Comparison of ENCODE assay signal across 38 cellular contexts in the genomic region with DNA sequence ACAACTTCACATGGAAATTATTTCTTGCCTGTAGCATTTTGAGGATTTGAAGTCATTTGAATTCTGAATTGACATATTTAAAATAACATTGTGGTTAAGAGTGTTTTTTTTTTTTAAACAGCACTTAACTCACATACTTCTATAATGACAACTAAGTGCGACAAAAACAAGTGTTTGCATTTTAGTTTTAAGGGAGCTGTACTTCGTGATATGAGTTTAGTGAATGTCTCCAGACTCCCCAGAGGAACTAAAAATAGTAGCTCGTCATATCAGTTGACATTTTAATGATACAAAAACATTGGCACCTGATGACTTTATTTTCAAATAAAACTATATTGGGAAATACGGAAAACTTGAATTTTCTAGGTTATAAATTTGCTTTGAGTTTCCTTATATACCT.
"Had no signal": no experiment of that assay in that cellular context is flagged by ENCODE, and none has a peak within 500 bp of the region (broad histone marks: within the 10 kb centered on the region; RNA-seq: fewer than 3 reads in every experiment).

No MANE protein-coding gene starts in this region.

- H3K27ac Mint-ChIP-seq: activated naive CD4-positive, alpha-beta T cell treated with anti-CD3 and anti-CD28 coated beads for 36 hours; activated naive CD4-positive, alpha-beta T cell treated with anti-CD3 and anti-CD28 coated beads, Interleukin-2, amount 10 ng/mL, durations not matched to agents 7 days and 5 days; activated naive CD4-positive, alpha-beta T cell treated with anti-CD3 and anti-CD28 coated beads, Interleukin-2, amount 50 U/mL, for 72 hours; activated naive CD8-positive, alpha-beta T cell; activated naive CD8-positive, alpha-beta T cell treated with anti-CD3 and anti-CD28 coated beads for 36 hours; activated naive CD8-positive, alpha-beta T cell treated with anti-CD3 and anti-CD28 coated beads, Interleukin-2, amount 10 ng/mL, durations not matched to agents 7 days and 5 days; activated naive CD8-positive, alpha-beta T cell treated with anti-CD3 and anti-CD28 coated beads, Interleukin-2, amount 50 U/mL, for 24 hours; activated T-cell treated with anti-CD3 and anti-CD28 coated beads, Interleukin-2, amount 50 U/mL, for 24 hours; activated T-cell treated with anti-CD3 and anti-CD28 coated beads, Interleukin-2, amount 50 U/mL, for 72 hours; activated T-helper 1 cell treated with anti-CD3 and anti-CD28 coated beads, Interleukin-12 subunit alpha, Interleukin-12 subunit beta, Interleukin-2, Interleukin-4 antibody, amounts not matched to agents 30 ng/mL and 10 ng/mL and 1 ng/mL, durations not matched to agents 14 hours and 24 hours and 36 hours; activated T-helper 17 cell treated with anti-CD3 and anti-CD28 coated beads, Interleukin-2, amount 50 U/mL, for 72 hours; activated T-helper 2 cell treated with anti-CD3 and anti-CD28 coated beads, Interferon-gamma antibody, Interleukin-2, Interleukin-4, amounts not matched to agents 10 μg/mL and 5 μg/mL and 100 μg/mL, durations not matched to agents 14 hours and 24 hours and 36 hours; brain had no signal

- H3K27ac ChIP-seq: adrenal gland, ascending aorta, body of pancreas, brain microvascular endothelial cell, breast epithelium, cardiac muscle cell had no signal

- H3K27me3 Mint-ChIP-seq: activated naive CD4-positive, alpha-beta T cell treated with anti-CD3 and anti-CD28 coated beads, Interleukin-2, amount 10 ng/mL, durations not matched to agents 7 days and 5 days; activated naive CD4-positive, alpha-beta T cell treated with anti-CD3 and anti-CD28 coated beads, Interleukin-2, amount 50 U/mL, for 24 hours; activated naive CD8-positive, alpha-beta T cell; activated naive CD8-positive, alpha-beta T cell treated with anti-CD3 and anti-CD28 coated beads for 36 hours; activated naive CD8-positive, alpha-beta T cell treated with anti-CD3 and anti-CD28 coated beads, Interleukin-2, amount 10 ng/mL, durations not matched to agents 7 days and 5 days; activated naive CD8-positive, alpha-beta T cell treated with anti-CD3 and anti-CD28 coated beads, Interleukin-2, amount 50 U/mL, for 24 hours; activated T-cell treated with anti-CD3 and anti-CD28 coated beads, Interleukin-2, amount 50 U/mL, for 24 hours; activated T-helper 17 cell treated with anti-CD3 and anti-CD28 coated beads, Interleukin-2, amount 50 U/mL, for 72 hours; brain; central memory CD8-positive, alpha-beta T cell had no signal

- H3K4me3 Mint-ChIP-seq: activated naive CD4-positive, alpha-beta T cell treated with anti-CD3 and anti-CD28 coated beads for 36 hours; activated naive CD4-positive, alpha-beta T cell treated with anti-CD3 and anti-CD28 coated beads, Interleukin-2, amount 10 ng/mL, durations not matched to agents 7 days and 5 days; activated naive CD4-positive, alpha-beta T cell treated with anti-CD3 and anti-CD28 coated beads, Interleukin-2, amount 50 U/mL, for 24 hours; activated naive CD8-positive, alpha-beta T cell; activated naive CD8-positive, alpha-beta T cell treated with anti-CD3 and anti-CD28 coated beads for 36 hours; activated naive CD8-positive, alpha-beta T cell treated with anti-CD3 and anti-CD28 coated beads, Interleukin-2, amount 10 ng/mL, durations not matched to agents 7 days and 5 days; activated naive CD8-positive, alpha-beta T cell treated with anti-CD3 and anti-CD28 coated beads, Interleukin-2, amount 50 U/mL, for 24 hours; activated T-cell treated with anti-CD3 and anti-CD28 coated beads, Interleukin-2, amount 50 U/mL, for 24 hours; activated T-cell treated with anti-CD3 and anti-CD28 coated beads, Interleukin-2, amount 50 U/mL, for 4 hours; activated T-cell treated with anti-CD3 and anti-CD28 coated beads, Interleukin-2, amount 50 U/mL, for 72 hours; activated T-helper 1 cell treated with anti-CD3 and anti-CD28 coated beads, Interleukin-12 subunit alpha, Interleukin-12 subunit beta, Interleukin-2, Interleukin-4 antibody, amounts not matched to agents 30 ng/mL and 10 ng/mL and 1 ng/mL, durations not matched to agents 14 hours and 24 hours and 36 hours; activated T-helper 17 cell treated with anti-CD3 and anti-CD28 coated beads, Interleukin-2, amount 50 U/mL, for 72 hours; brain; central memory CD8-positive, alpha-beta T cell had no signal

- H3K36me3 Mint-ChIP-seq: activated naive CD4-positive, alpha-beta T cell treated with anti-CD3 and anti-CD28 coated beads, Interleukin-2, amount 10 ng/mL, durations not matched to agents 7 days and 5 days; activated naive CD4-positive, alpha-beta T cell treated with anti-CD3 and anti-CD28 coated beads, Interleukin-2, amount 50 U/mL, for 24 hours; activated naive CD8-positive, alpha-beta T cell; activated naive CD8-positive, alpha-beta T cell treated with anti-CD3 and anti-CD28 coated beads for 36 hours; activated naive CD8-positive, alpha-beta T cell treated with anti-CD3 and anti-CD28 coated beads, Interleukin-2, amount 10 ng/mL, durations not matched to agents 7 days and 5 days; brain had no signal

- H3K4me1 ChIP-seq: adrenal gland, ascending aorta, body of pancreas, breast epithelium had no signal

- H3K9me3 Mint-ChIP-seq: activated naive CD4-positive, alpha-beta T cell treated with anti-CD3 and anti-CD28 coated beads, Interleukin-2, amount 50 U/mL, for 24 hours had no signal

- H3K27me3 ChIP-seq: adrenal gland, ascending aorta, body of pancreas, brain microvascular endothelial cell, breast epithelium, cardiac muscle cell had no signal

- H3K9me3 ChIP-seq: adrenal gland, ascending aorta, body of pancreas, breast epithelium had no signal

- H3K4me1 Mint-ChIP-seq: activated naive CD4-positive, alpha-beta T cell treated with anti-CD3 and anti-CD28 coated beads, Interleukin-2, amount 10 ng/mL, durations not matched to agents 7 days and 5 days; activated naive CD4-positive, alpha-beta T cell treated with anti-CD3 and anti-CD28 coated beads, Interleukin-2, amount 50 U/mL, for 24 hours; activated naive CD8-positive, alpha-beta T cell treated with anti-CD3 and anti-CD28 coated beads for 36 hours; activated naive CD8-positive, alpha-beta T cell treated with anti-CD3 and anti-CD28 coated beads, Interleukin-2, amount 10 ng/mL, durations not matched to agents 7 days and 5 days; activated T-helper 17 cell treated with anti-CD3 and anti-CD28 coated beads, Interleukin-2, amount 50 U/mL, for 72 hours; brain; central memory CD8-positive, alpha-beta T cell had no signal

- H3K36me3 ChIP-seq: adrenal gland, ascending aorta, brain microvascular endothelial cell, breast epithelium, cardiac muscle cell had no signal

- ATAC-seq: activated naive CD4-positive, alpha-beta T cell treated with anti-CD3 and anti-CD28 coated beads, Interleukin-2, amount 50 U/mL, for 72 hours; activated naive CD8-positive, alpha-beta T cell treated with anti-CD3 and anti-CD28 coated beads, Interleukin-2, amount 50 U/mL, for 24 hours; activated T-cell treated with anti-CD3 and anti-CD28 coated beads, Interleukin-2, amount 50 U/mL, for 4 hours; activated T-cell treated with anti-CD3 and anti-CD28 coated beads, Interleukin-2, amount 50 U/mL, for 72 hours; activated T-helper 17 cell treated with anti-CD3 and anti-CD28 coated beads, Interleukin-2, amount 50 U/mL, for 72 hours; body of pancreas had no signal

- DNase-seq: activated effector memory CD4-positive, alpha-beta T cell treated with anti-CD3 and anti-CD28 coated beads, Interleukin-2, amount 50 U/mL, for 16 hours; activated effector memory CD4-positive, alpha-beta T cell treated with Interleukin-2 at 50 U/mL for 16 hours; activated gamma-delta T cell; activated gamma-delta T cell treated with Interleukin-2 at 50 U/mL for 16 hours; activated naive CD4-positive, alpha-beta T cell; activated naive CD4-positive, alpha-beta T cell treated with anti-CD3 and anti-CD28 coated beads for 36 hours; activated naive CD4-positive, alpha-beta T cell treated with anti-CD3 and anti-CD28 coated beads, Interleukin-2, amount 10 ng/mL, durations not matched to agents 7 days and 5 days; activated naive CD4-positive, alpha-beta T cell treated with anti-CD3 and anti-CD28 coated beads, Interleukin-2, amount 50 U/mL, for 16 hours; activated naive CD4-positive, alpha-beta T cell treated with Interleukin-2 at 50 U/mL for 16 hours; activated naive CD8-positive, alpha-beta T cell treated with anti-CD3 and anti-CD28 coated beads for 36 hours; activated naive CD8-positive, alpha-beta T cell treated with anti-CD3 and anti-CD28 coated beads, Interleukin-2, amount 10 ng/mL, durations not matched to agents 7 days and 5 days; activated naive CD8-positive, alpha-beta T cell treated with anti-CD3 and anti-CD28 coated beads, Interleukin-2, amount 50 U/mL, for 24 hours; activated T-cell treated with anti-CD3 and anti-CD28 coated beads for 4 hours; activated T-cell treated with anti-CD3 and anti-CD28 coated beads, Interleukin-2, amount 50 U/mL, for 1 hour; activated T-cell treated with anti-CD3 and anti-CD28 coated beads, Interleukin-2, amount 50 U/mL, for 24 hours; activated T-cell treated with anti-CD3 and anti-CD28 coated beads, Interleukin-2, amount 50 U/mL, for 4 hours; activated T-cell treated with anti-CD3 and anti-CD28 coated beads, Interleukin-2, amount 50 U/mL, for 48 hours; activated T-cell treated with anti-CD3 and anti-CD28 coated beads, Interleukin-2, amount 50 U/mL, for 72 hours; adrenal gland; amniotic stem cell; amygdala; anterior cingulate cortex; body of pancreas; brain microvascular endothelial cell; caudate nucleus; central memory CD4-positive, alpha-beta T cell; cerebellar nuclear complex had no signal

- H3K4me3 ChIP-seq: adrenal gland, ascending aorta, body of pancreas, breast epithelium, cardiac muscle cell had no signal
